Comparison of ENCODE assay signal across 8 cellular contexts in genomic region chr1:156805766-156806511, GRCh38. TPM values are rescaled to one million over a fixed set of nuclear protein-coding genes. Genes with fewer than 3 reads are reported as not detected.
DNase-seq lines count a peak whose midpoint lies in the region; ATAC-seq and TF ChIP-seq lines count a peak whose summit lies in the region.
"Had no signal": no experiment of that assay in that cellular context is flagged by ENCODE, and none has a peak within 500 bp of the region (broad histone marks: within the 10 kb centered on the region; RNA-seq: fewer than 3 reads in every experiment).

No MANE protein-coding gene starts in this region.

- WGBS in psoas muscle, 3 donors = 78 to 94% (median 88%) methylated on average over 2 to 3 of the region's 3 CpGs

- no peaks in the 10 kb centered on the region for H3K9me3 Mint-ChIP-seq in MCF 10A (ENCODE audit: unreplicated experiment)

- intact Hi-C loops in MCF 10A (cut with micrococcal nuclease) = no loop called here
- intact Hi-C loops in psoas muscle (cut with DNase I) = loop anchor here in 1 of 2 donors (2.0 kb wide), 1 partner anchor 27 kb away; no protein-coding TSS in a partner anchor

- H3K4me3 ChIP-seq in psoas muscle = no peak overlapping the region

- H3K27ac ChIP-seq in psoas muscle = peak overlapping the region; percentile 36

- H3K4me1 ChIP-seq in psoas muscle = peaks cover 45% of the 10 kb centered on the region

- no peak overlapping the region for H3K27ac Mint-ChIP-seq in MCF 10A (ENCODE audit: low read depth, unreplicated experiment)

- H3K27me3 Mint-ChIP-seq in MCF 10A (ENCODE audit: insufficient read depth, unreplicated experiment) = no peaks in the 10 kb centered on the region

- H3K4me1 Mint-ChIP-seq in MCF 10A (ENCODE audit: insufficient read depth, unreplicated experiment) = peaks cover 13% of the 10 kb centered on the region

- no peaks in the 10 kb centered on the region for H3K27me3 ChIP-seq in psoas muscle (ENCODE audit: insufficient read depth in 3 of 3, low read length in 2 of 3)

- CTCF ChIA-PET in MCF 10A (lab: Yijun Ruan, JAX) = interaction anchor here (0.7 to 12.4 kb wide), 9 partner anchors 8 to 122 kb away, joined by 3 to 114 read pairs (median 9); partner anchors contain the start of genes NTRK1 and PEAR1

- POLR2A ChIA-PET in MCF 10A (lab: Yijun Ruan, JAX) = interaction anchor here (0.7 to 2.3 kb wide), 2 partner anchors 8 to 11 kb away, joined by 3 to 7 read pairs; no protein-coding TSS in a partner anchor

- no peaks in the 10 kb centered on the region for H3K9me3 ChIP-seq in psoas muscle

- ATAC-seq in psoas muscle = peak in 2 of 4 donors; percentile 27 to 32

- H3K36me3 ChIP-seq in psoas muscle (ENCODE audit: insufficient read depth in 1 of 2, low read depth in 1 of 2) = peaks cover 0 to 3% of the 10 kb centered on the region in 2 donors

- BruUV-seq in MCF 10A (replicated peaks; lab: Mats Ljungman, UMichigan) = no TSS peak

- no peak overlapping the region for H3K4me3 Mint-ChIP-seq in MCF 10A (ENCODE audit: unreplicated experiment)

- TF ChIP-seq CTCF in MCF 10A (IDR thresholded peaks at IDR 0.05; ENCODE audit: unreplicated experiment) (no peak), psoas muscle (IDR thresholded peaks at IDR 0.05) (no peak)

- DNase-seq in LHCN-M2 (ENCODE audit: low read depth) (peak; percentile 81), MCF 10A (ENCODE audit: unreplicated experiment) (peak; percentile 42), psoas muscle (peak; percentile 57 to 73), SIG-M5 (lab: John Stamatoyannopoulos, UW) (no peak), COR-L47 (lab: John Stamatoyannopoulos, UW) (no peak), SHP77 treated with DMSO at 0.1 percent for 48 hours (lab: John Stamatoyannopoulos, UW) (no peak)
- DNase-seq: activated CD4-positive, alpha-beta T cell treated with anti-CD3 and anti-CD28 coated beads for 1 hour; MM.1S had no signal

- H3K36me3 Mint-ChIP-seq in MCF 10A (ENCODE audit: insufficient read depth, unreplicated experiment) = peaks cover 17% of the 10 kb centered on the region

RNA-seq across cellular contexts. Expression of gene SH2D2A, which starts 10.7 kb away (rescaled TPM):
- total RNA-seq in LHCN-M2 (2014; rRNA removed) (not detected in 2 replicates), MCF 10A (2022) (19.2 and 27.9 TPM in 2 replicates), psoas muscle (under 1 TPM; 0.37 to 0.82 (median 0.60) TPM)
- polyA plus RNA-seq in LHCN-M2 (2012) = not detected
- under 1 TPM in 2 of 3 donors, not detected in 1; 0.25 to 0.26 TPM for polyA plus RNA-seq in psoas muscle

RNA-seq across cellular contexts. Expression of gene PRCC, which starts 38.6 kb away (rescaled TPM):
- total RNA-seq in LHCN-M2 (2014; rRNA removed) = 36.8 and 44.4 TPM in 2 replicates
- 44.1 TPM for polyA plus RNA-seq in LHCN-M2 (2012)
- 112 and 131 TPM in 2 replicates for total RNA-seq in MCF 10A (2022)
- 10 to 100 TPM; 43.7 to 69.3 (median 64.0) TPM for total RNA-seq in psoas muscle
- polyA plus RNA-seq in psoas muscle = 100 to 1,000 TPM in 1 of 3 donors, 10 to 100 TPM in 2; 46.8 to 107 (median 72.0) TPM

RNA-seq across cellular contexts. Expression of gene INSRR, which starts 53.0 kb away (rescaled TPM):
- total RNA-seq in LHCN-M2 (2014; rRNA removed) (not detected in 2 replicates), MCF 10A (2022) (not detected in 2 replicates), psoas muscle (under 1 TPM in 1 of 4 donors, not detected in 3; 0.07 TPM)
- not detected for polyA plus RNA-seq in LHCN-M2 (2012)
- under 1 TPM in 1 of 3 donors, not detected in 2; under 0.01 TPM for polyA plus RNA-seq in psoas muscle

RNA-seq across cellular contexts. Expression of gene HDGF, which starts 54.5 kb away (rescaled TPM):
- total RNA-seq in LHCN-M2 (2014; rRNA removed) (327 and 339 TPM in 2 replicates), MCF 10A (2022) (679 and 707 TPM in 2 replicates), psoas muscle (100 to 1,000 TPM; 164 to 240 (median 208) TPM)
- 270 TPM for polyA plus RNA-seq in LHCN-M2 (2012)
- polyA plus RNA-seq in psoas muscle = 100 to 1,000 TPM; 161 to 367 (median 163) TPM

RNA-seq across cellular contexts. Expression of gene NTRK1, which starts 54.7 kb away (rescaled TPM):
- total RNA-seq in LHCN-M2 (2014; rRNA removed) (0.19 TPM in 1 of 2 replicates, not detected in the other), MCF 10A (2022) (0.15 and 0.33 TPM in 2 replicates), psoas muscle (under 1 TPM; 0.16 to 0.92 (median 0.44) TPM)
- polyA plus RNA-seq in LHCN-M2 (2012) = not detected
- under 1 TPM; 0.07 to 0.65 (median 0.58) TPM for polyA plus RNA-seq in psoas muscle

Comparison
In these comparisons a context has a peak if more than half of its experiments do, and no peak if none do; other contexts are left out.
1. DNase-seq: peak in LHCN-M2 (single experiment), MCF 10A (single experiment) and psoas muscle (2 of 2); none in SIG-M5 (single experiment), COR-L47 (single experiment) and SHP77 treated with DMSO at 0.1 percent for 48 hours (single experiment).
2. RNA of gene SH2D2A, which starts 10.7 kb away (total RNA-seq): 19.2 to 27.9 TPM in MCF 10A; 0.37 to 0.82 TPM in psoas muscle and not detected in LHCN-M2; every median in the first group is over 10 times any median in the second.